ENCODE assay signal across 2 cellular contexts in the genomic region with DNA sequence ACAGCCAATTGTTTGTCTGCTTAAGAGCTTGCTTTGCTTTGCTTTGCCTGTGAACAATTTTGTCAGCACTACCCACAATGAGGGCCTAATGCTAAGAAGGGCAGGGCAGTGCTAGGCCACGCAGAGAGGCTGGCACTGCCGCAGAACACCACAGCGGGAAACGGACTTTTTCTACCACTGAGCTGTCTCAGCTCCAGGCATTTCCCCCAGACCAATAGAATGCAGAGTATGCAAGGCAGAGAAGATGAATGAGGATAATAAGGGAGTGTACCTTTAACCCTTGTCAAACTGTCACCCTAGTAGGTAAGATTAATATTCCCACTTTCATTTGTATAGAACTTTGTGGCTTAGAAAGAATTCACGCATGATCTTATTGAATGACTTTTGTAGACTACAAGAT.
TF ChIP-seq lines count a peak whose summit lies in the region.

No MANE protein-coding gene starts in this region.

TF ChIP-seq in SK-N-SH treated with all-trans-retinoic acid at 6 μM for 48 hours, 23 proteins besides CTCF, POLR2A, EP300 and RAD21 (continued from another document):
- TF ChIP-seq TSHZ2 (CRISPR knock-in tag; IDR thresholded peaks at IDR 0.05): no peak
- TF ChIP-seq, protein P1, sequence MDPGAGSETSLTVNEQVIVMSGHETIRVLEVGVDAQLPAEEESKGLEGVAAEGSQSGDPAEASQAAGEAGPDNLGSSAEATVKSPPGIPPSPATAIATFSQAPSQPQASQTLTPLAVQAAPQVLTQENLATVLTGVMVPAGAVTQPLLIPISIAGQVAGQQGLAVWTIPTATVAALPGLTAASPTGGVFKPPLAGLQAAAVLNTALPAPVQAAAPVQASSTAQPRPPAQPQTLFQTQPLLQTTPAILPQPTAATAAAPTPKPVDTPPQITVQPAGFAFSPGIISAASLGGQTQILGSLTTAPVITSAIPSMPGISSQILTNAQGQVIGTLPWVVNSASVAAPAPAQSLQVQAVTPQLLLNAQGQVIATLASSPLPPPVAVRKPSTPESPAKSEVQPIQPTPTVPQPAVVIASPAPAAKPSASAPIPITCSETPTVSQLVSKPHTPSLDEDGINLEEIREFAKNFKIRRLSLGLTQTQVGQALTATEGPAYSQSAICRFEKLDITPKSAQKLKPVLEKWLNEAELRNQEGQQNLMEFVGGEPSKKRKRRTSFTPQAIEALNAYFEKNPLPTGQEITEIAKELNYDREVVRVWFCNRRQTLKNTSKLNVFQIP (CRISPR knock-in tag; IDR thresholded peaks at IDR 0.05; ENCODE audit: borderline replicate concordance, low read depth): no peak
- no peak for TF ChIP-seq PPARA (CRISPR knock-in tag; IDR thresholded peaks at IDR 0.05; ENCODE audit: borderline replicate concordance)
- TF ChIP-seq ZC3H10 (CRISPR knock-in tag; IDR thresholded peaks at IDR 0.05): no peak
- TF ChIP-seq CSDC2 (CRISPR knock-in tag; IDR thresholded peaks at IDR 0.05): no peak

TF ChIP-seq in SK-N-SH, 30 proteins besides CTCF, POLR2A, EP300 and RAD21 (continued from another document):
- no peak for TF ChIP-seq REST (IDR thresholded peaks at IDR 0.05; ENCODE audit: low read depth, low read length)
- TF ChIP-seq FOXJ3 (CRISPR knock-in tag; IDR thresholded peaks at IDR 0.05): no peak
- no peak for TF ChIP-seq RCOR1 (IDR thresholded peaks at IDR 0.05; ENCODE audit: low read length)
- TF ChIP-seq SIN3A (IDR thresholded peaks at IDR 0.05; ENCODE audit: borderline replicate concordance, low read depth, low read length): no peak
- no peak for TF ChIP-seq JUND (IDR thresholded peaks at IDR 0.05)
- TF ChIP-seq TEAD4 (IDR thresholded peaks at IDR 0.05; ENCODE audit: borderline replicate concordance, insufficient read depth): no peak
- no peak for TF ChIP-seq MXI1 (IDR thresholded peaks at IDR 0.05; ENCODE audit: low read depth, low read length)
